In the genomic region with DNA sequence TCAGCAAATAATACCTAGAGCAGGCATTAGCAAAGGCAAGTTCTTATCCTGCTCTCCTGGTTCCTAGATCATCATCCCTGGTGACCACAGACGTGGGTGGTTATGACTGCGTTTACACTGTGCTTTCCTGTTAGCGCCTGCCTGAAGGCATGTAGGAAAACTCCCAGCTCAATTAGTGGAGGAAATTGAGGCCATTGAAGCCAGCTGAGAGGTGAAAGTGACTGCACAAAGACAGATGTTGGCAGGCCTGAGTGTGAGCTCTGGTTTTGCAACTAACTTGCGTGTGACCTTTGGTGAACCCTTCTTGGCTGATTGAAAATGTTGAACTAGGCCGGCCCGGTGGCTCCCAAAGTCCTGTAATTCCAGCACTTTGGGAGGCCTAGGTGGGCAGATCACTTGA, we compare ENCODE assay signal across 15 cellular contexts. TPM values are rescaled to one million over a fixed set of nuclear protein-coding genes. Genes with fewer than 3 reads are reported as not detected.
DNase-seq lines count a peak whose midpoint lies in the region; ATAC-seq and TF ChIP-seq lines count a peak whose summit lies in the region.
"Had no signal": no experiment of that assay in that cellular context is flagged by ENCODE, and none has a peak within 500 bp of the region (broad histone marks: within the 10 kb centered on the region; RNA-seq: fewer than 3 reads in every experiment).

No MANE protein-coding gene starts in this region.

- H3K36me3 ChIP-seq in ascending aorta: no peaks in the 10 kb centered on the region
- H3K36me3 ChIP-seq: stomach had no signal

- no peak for TF ChIP-seq CTCF in AG09309 (IDR thresholded peaks at IDR 0.05; ENCODE audit: control insufficient read depth, insufficient read depth, low read depth, low read length, missing control alignments)
- no peak for TF ChIP-seq CTCF in ascending aorta (IDR thresholded peaks at IDR 0.05)

- no peaks in the 10 kb centered on the region for H3K4me1 ChIP-seq in ascending aorta
- H3K4me1 ChIP-seq: stomach had no signal

- peak; percentile 98 for ATAC-seq in left lobe of liver
- ATAC-seq in GM18907 (IDR thresholded peaks at IDR 0.05; ENCODE audit: unreplicated experiment): no peak
- no peak for ATAC-seq in HG03280 (IDR thresholded peaks at IDR 0.05; ENCODE audit: unreplicated experiment)
- ATAC-seq in HG03460 (IDR thresholded peaks at IDR 0.05; ENCODE audit: unreplicated experiment): no peak
- ATAC-seq: activated CD8-positive, alpha-beta memory T cell treated with anti-CD3 and anti-CD28 coated beads, Interleukin-2, amount 10 ng/mL, durations not matched to agents 7 days and 5 days had no signal

- intact Hi-C loops in ascending aorta (cut with DNase I): no loop called here

- no peak overlapping the region for H3K27ac ChIP-seq in ascending aorta
- H3K27ac ChIP-seq: stomach had no signal

- H3K4me3 ChIP-seq in AG09309 (ENCODE audit: control insufficient read depth, low read depth, low read length) (no peak overlapping the region), ascending aorta (no peak overlapping the region)
- H3K4me3 ChIP-seq: stomach had no signal

- H3K9me3 ChIP-seq in ascending aorta: no peaks in the 10 kb centered on the region
- H3K9me3 ChIP-seq: stomach had no signal

- no peaks in the 10 kb centered on the region for H3K27me3 ChIP-seq in ascending aorta
- H3K27me3 ChIP-seq: stomach had no signal

- peak; percentile 62 for DNase-seq in AG09309 (ENCODE audit: low read depth)
- peak; percentile 87 for DNase-seq in M059J (ENCODE audit: low read depth)
- DNase-seq in dedifferentiated amniotic fluid mesenchymal stem cell (ENCODE audit: extremely low spot score): peak; percentile 18
- peak; percentile 69 for DNase-seq in left lobe of liver (ENCODE audit: low spot score)
- no peak for DNase-seq in ascending aorta (ENCODE audit: low spot score in 2 of 2)
- DNase-seq: activated CD8-positive, alpha-beta memory T cell treated with anti-CD3 and anti-CD28 coated beads, Interleukin-2, amount 10 ng/mL, durations not matched to agents 7 days and 5 days; anterior cingulate cortex; CD4-positive, alpha-beta T cell; NCI-H510A; stimulated activated CD4-positive, alpha-beta T cell treated with anti-CD3 and anti-CD28 coated beads, Interleukin-15, amount 100 ng/mL, for 24 hours; stomach; T-helper 2 cell had no signal

RNA-seq across cellular contexts. Expression of a gene that starts 17.5 kb away (rescaled TPM):
- total RNA-seq in M059J (2014; rRNA removed; shearing (Covaris generic)): not detected in 2 replicates
- total RNA-seq in left lobe of liver (not detected), ascending aorta (not detected)
- total RNA-seq: activated CD8-positive, alpha-beta memory T cell treated with anti-CD3 and anti-CD28 coated beads, Interleukin-2, amount 10 ng/mL, durations not matched to agents 7 days and 5 days; CD4-positive, alpha-beta T cell had no signal

RNA-seq across cellular contexts. Expression of a gene that starts 41.2 kb away (rescaled TPM):
- total RNA-seq in M059J (2014; rRNA removed; shearing (Covaris generic)): 3.5 and 8.2 TPM in 2 replicates
- 6.0 TPM for total RNA-seq in left lobe of liver
- total RNA-seq in ascending aorta: 0.75 TPM

RNA-seq across cellular contexts. Expression of a gene that starts 42.2 kb away (rescaled TPM):
- 135 and 174 TPM in 2 replicates for total RNA-seq in M059J (2014; rRNA removed; shearing (Covaris generic))
- total RNA-seq in left lobe of liver (37.9 TPM), ascending aorta (16.7 TPM)

Comparison
In these comparisons a context has a peak if more than half of its experiments do, and no peak if none do; other contexts are left out.
1. DNase-seq: peak in AG09309 (single experiment), M059J (single experiment), dedifferentiated amniotic fluid mesenchymal stem cell (single experiment) and left lobe of liver (single experiment); none in ascending aorta (0 of 2).